In genomic region chr11:121248496-121248895, GRCh38 we compare ENCODE assay signal across 2 cellular contexts.
TF ChIP-seq lines count a peak whose summit lies in the region.

No MANE protein-coding gene starts in this region.

TF ChIP-seq in HCT116, 20 proteins besides CTCF, POLR2A, EP300 and RAD21 (continued from another document):
- TF ChIP-seq SRF (IDR thresholded peaks at IDR 0.05; ENCODE audit: low read depth) (no peak), YY1 (IDR thresholded peaks at IDR 0.05; ENCODE audit: extremely low read depth, insufficient replicate concordance, low read depth, low read length) (no peak), EGR1 (IDR thresholded peaks at IDR 0.05; ENCODE audit: low read depth) (no peak), POLR2AphosphoS5 (IDR thresholded peaks at IDR 0.05; ENCODE audit: low read depth, low read length) (no peak), ELF1 (IDR thresholded peaks at IDR 0.05; ENCODE audit: borderline replicate concordance, low read depth) (no peak), ZBTB33 (IDR thresholded peaks at IDR 0.05; ENCODE audit: extremely low read depth, insufficient replicate concordance, low read length) (no peak), EZH2phosphoT487 (IDR thresholded peaks at IDR 0.05; ENCODE audit: borderline replicate concordance) (no peak), ZNF274 (IDR thresholded peaks at IDR 0.05; ENCODE audit: low read depth, low read length) (no peak), CEBPB (IDR thresholded peaks at IDR 0.05; ENCODE audit: low read depth) (no peak), JUND (IDR thresholded peaks at IDR 0.05) (no peak)

TF ChIP-seq in WTC11, 78 proteins besides CTCF, POLR2A, EP300 and RAD21 (continued from another document):
- TF ChIP-seq ZBTB43 (CRISPR knock-in tag; IDR thresholded peaks at IDR 0.05) = no peak
- TF ChIP-seq ZSCAN18 (CRISPR knock-in tag; IDR thresholded peaks at IDR 0.05) = no peak
- no peak for TF ChIP-seq ZNF138 (CRISPR knock-in tag; conservative IDR thresholded peaks at IDR 0.05)
- TF ChIP-seq SMAD3 (CRISPR knock-in tag; IDR thresholded peaks at IDR 0.05; ENCODE audit: borderline replicate concordance) = no peak
- TF ChIP-seq ESRRA (CRISPR knock-in tag; IDR thresholded peaks at IDR 0.05; ENCODE audit: borderline replicate concordance) = no peak
- TF ChIP-seq, protein P1, sequence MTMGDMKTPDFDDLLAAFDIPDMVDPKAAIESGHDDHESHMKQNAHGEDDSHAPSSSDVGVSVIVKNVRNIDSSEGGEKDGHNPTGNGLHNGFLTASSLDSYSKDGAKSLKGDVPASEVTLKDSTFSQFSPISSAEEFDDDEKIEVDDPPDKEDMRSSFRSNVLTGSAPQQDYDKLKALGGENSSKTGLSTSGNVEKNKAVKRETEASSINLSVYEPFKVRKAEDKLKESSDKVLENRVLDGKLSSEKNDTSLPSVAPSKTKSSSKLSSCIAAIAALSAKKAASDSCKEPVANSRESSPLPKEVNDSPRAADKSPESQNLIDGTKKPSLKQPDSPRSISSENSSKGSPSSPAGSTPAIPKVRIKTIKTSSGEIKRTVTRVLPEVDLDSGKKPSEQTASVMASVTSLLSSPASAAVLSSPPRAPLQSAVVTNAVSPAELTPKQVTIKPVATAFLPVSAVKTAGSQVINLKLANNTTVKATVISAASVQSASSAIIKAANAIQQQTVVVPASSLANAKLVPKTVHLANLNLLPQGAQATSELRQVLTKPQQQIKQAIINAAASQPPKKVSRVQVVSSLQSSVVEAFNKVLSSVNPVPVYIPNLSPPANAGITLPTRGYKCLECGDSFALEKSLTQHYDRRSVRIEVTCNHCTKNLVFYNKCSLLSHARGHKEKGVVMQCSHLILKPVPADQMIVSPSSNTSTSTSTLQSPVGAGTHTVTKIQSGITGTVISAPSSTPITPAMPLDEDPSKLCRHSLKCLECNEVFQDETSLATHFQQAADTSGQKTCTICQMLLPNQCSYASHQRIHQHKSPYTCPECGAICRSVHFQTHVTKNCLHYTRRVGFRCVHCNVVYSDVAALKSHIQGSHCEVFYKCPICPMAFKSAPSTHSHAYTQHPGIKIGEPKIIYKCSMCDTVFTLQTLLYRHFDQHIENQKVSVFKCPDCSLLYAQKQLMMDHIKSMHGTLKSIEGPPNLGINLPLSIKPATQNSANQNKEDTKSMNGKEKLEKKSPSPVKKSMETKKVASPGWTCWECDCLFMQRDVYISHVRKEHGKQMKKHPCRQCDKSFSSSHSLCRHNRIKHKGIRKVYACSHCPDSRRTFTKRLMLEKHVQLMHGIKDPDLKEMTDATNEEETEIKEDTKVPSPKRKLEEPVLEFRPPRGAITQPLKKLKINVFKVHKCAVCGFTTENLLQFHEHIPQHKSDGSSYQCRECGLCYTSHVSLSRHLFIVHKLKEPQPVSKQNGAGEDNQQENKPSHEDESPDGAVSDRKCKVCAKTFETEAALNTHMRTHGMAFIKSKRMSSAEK (CRISPR knock-in tag; IDR thresholded peaks at IDR 0.05; ENCODE audit: borderline replicate concordance) = no peak
- TF ChIP-seq, protein P2, sequence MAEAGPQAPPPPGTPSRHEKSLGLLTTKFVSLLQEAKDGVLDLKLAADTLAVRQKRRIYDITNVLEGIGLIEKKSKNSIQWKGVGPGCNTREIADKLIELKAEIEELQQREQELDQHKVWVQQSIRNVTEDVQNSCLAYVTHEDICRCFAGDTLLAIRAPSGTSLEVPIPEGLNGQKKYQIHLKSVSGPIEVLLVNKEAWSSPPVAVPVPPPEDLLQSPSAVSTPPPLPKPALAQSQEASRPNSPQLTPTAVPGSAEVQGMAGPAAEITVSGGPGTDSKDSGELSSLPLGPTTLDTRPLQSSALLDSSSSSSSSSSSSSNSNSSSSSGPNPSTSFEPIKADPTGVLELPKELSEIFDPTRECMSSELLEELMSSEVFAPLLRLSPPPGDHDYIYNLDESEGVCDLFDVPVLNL (CRISPR knock-in tag; IDR thresholded peaks at IDR 0.05; ENCODE audit: borderline replicate concordance, low read depth) = no peak
- TF ChIP-seq, protein P3, sequence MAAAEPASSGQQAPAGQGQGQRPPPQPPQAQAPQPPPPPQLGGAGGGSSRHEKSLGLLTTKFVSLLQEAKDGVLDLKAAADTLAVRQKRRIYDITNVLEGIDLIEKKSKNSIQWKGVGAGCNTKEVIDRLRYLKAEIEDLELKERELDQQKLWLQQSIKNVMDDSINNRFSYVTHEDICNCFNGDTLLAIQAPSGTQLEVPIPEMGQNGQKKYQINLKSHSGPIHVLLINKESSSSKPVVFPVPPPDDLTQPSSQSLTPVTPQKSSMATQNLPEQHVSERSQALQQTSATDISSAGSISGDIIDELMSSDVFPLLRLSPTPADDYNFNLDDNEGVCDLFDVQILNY (CRISPR knock-in tag; IDR thresholded peaks at IDR 0.05) = no peak
- TF ChIP-seq ATF1 (CRISPR knock-in tag; IDR thresholded peaks at IDR 0.05) = no peak
- no peak for TF ChIP-seq ZNF416 (CRISPR knock-in tag; IDR thresholded peaks at IDR 0.05)
